ENCODE assay signal across 8 cellular contexts in the genomic region with DNA sequence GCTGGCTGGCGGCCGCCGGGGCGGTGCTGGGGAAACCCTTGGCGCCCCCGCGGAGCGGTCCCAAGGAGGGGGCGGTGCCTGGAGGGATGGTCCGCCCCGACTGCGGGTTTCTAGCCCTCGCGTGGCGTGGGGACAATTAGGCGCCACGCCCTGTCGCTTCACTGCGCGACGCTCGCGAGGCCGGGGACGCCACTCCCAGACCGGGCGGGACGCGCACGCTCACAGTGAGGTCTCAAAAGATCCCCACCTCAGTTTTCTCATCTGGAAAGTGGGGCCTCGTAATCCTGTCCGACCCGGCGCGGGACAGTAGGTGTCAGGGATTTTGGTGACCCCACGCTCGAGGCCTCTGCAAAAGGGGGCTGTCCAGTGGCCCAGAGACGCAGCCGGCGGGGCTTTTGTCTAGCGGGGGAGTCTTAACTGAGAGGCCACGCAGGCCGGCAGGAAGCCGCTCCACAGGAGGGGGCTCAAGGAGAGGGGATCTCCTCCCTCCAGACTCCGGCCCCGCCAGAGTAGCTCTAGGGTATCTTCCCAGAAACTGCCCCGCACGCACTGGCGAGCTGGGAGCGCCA. TPM values are rescaled to one million over a fixed set of nuclear protein-coding genes. Genes with fewer than 3 reads are reported as not detected.
DNase-seq lines count a peak whose midpoint lies in the region; ATAC-seq and TF ChIP-seq lines count a peak whose summit lies in the region.

No MANE protein-coding gene starts in this region.

- under 1% methylated on average over 50 of the region's 50 CpGs for WGBS in liver

- H3K27ac ChIP-seq in cingulate gyrus (ENCODE audit: low read depth, low read length) (peak overlapping the region; percentile 93), liver (ENCODE audit: low read depth in 1 of 2, low read length in 2 of 2) (peak overlapping the region; percentile 92 to 95)

- peak; percentile 36 for DNase-seq in NCI-H1694 treated with DMSO at 0.1 percent for 48 hours (lab: John Stamatoyannopoulos, UW)
- peak; percentile 84 for DNase-seq in activated CD4-positive, alpha-beta T cell treated with anti-CD3 and anti-CD28 coated beads for 1 hour
- DNase-seq in stimulated activated CD4-positive, alpha-beta T cell treated with anti-CD3 and anti-CD28 coated beads, Interleukin-4, amount 100 ng/mL, for 1 hour = peak; percentile 85
- DNase-seq in GOT3 (lab: John Stamatoyannopoulos, UW) = no peak

- H3K36me3 ChIP-seq in liver (ENCODE audit: control insufficient read depth in 4 of 4, insufficient read depth in 3 of 4, low read depth in 1 of 4, low read length in 3 of 4) = peaks cover 0 to 8% (median 4%) of the 10 kb centered on the region in 4 donors

- peak overlapping the region; percentile 38 to 79 (median 76) for H3K4me3 ChIP-seq in liver (ENCODE audit: low read depth in 1 of 3, low read length in 3 of 3)

- TF ChIP-seq POLR2A in GM18505 (IDR thresholded peaks at IDR 0.05; ENCODE audit: borderline replicate concordance, extremely low read depth, insufficient read depth, insufficient read length) = peak; percentile 19

- H3K4me1 ChIP-seq in liver (ENCODE audit: control insufficient read depth in 4 of 4, insufficient read depth in 4 of 4, low read length in 3 of 4) = peaks cover 9 to 34% (median 27%) of the 10 kb centered on the region in 4 donors

- H3K9me3 ChIP-seq in liver (ENCODE audit: control insufficient read depth in 4 of 4, low read length in 3 of 4) = no peaks in the 10 kb centered on the region

- TF ChIP-seq CTCF in liver (IDR thresholded peaks at IDR 0.05; ENCODE audit: low read depth, low read length, missing input control) = no peak

- ATAC-seq in GM18505 (IDR thresholded peaks at IDR 0.05; ENCODE audit: unreplicated experiment) = peak; percentile 50
- ATAC-seq in HG02642 (IDR thresholded peaks at IDR 0.05; ENCODE audit: poor library complexity, unreplicated experiment) = peak; percentile 54

- H3K9ac ChIP-seq in liver (ENCODE audit: low read depth in 1 of 2, low read length in 2 of 2) = peak overlapping the region; percentile 58 to 69

- no peaks in the 10 kb centered on the region for H3K27me3 ChIP-seq in liver (ENCODE audit: control insufficient read depth in 4 of 4, insufficient read depth in 4 of 4, low read length in 3 of 4)

- TF ChIP-seq RAD21 in liver (IDR thresholded peaks at IDR 0.05) = no peak

TF ChIP-seq in liver, 16 proteins besides CTCF, POLR2A, EP300 and RAD21:
- TF ChIP-seq, protein P1, sequence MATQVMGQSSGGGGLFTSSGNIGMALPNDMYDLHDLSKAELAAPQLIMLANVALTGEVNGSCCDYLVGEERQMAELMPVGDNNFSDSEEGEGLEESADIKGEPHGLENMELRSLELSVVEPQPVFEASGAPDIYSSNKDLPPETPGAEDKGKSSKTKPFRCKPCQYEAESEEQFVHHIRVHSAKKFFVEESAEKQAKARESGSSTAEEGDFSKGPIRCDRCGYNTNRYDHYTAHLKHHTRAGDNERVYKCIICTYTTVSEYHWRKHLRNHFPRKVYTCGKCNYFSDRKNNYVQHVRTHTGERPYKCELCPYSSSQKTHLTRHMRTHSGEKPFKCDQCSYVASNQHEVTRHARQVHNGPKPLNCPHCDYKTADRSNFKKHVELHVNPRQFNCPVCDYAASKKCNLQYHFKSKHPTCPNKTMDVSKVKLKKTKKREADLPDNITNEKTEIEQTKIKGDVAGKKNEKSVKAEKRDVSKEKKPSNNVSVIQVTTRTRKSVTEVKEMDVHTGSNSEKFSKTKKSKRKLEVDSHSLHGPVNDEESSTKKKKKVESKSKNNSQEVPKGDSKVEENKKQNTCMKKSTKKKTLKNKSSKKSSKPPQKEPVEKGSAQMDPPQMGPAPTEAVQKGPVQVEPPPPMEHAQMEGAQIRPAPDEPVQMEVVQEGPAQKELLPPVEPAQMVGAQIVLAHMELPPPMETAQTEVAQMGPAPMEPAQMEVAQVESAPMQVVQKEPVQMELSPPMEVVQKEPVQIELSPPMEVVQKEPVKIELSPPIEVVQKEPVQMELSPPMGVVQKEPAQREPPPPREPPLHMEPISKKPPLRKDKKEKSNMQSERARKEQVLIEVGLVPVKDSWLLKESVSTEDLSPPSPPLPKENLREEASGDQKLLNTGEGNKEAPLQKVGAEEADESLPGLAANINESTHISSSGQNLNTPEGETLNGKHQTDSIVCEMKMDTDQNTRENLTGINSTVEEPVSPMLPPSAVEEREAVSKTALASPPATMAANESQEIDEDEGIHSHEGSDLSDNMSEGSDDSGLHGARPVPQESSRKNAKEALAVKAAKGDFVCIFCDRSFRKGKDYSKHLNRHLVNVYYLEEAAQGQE (IDR thresholded peaks at IDR 0.05) = no peak
- TF ChIP-seq RXRA (IDR thresholded peaks at IDR 0.05) (no peak), EGR1 (IDR thresholded peaks at IDR 0.05; ENCODE audit: low read depth in 2 of 2) (peak in 1 of 2 donors; percentile 26), FOXA2 (IDR thresholded peaks at IDR 0.05) (no peak), HNF4A (conservative IDR thresholded peaks at IDR 0.05) (peak in 1 of 2 donors; percentile 14)

RNA-seq across cellular contexts. Expression of a gene that starts 0.8 kb away (rescaled TPM):
- 10 to 100 TPM; 35.1 to 66.8 TPM for total RNA-seq in liver
- 10 to 100 TPM; 20.1 to 21.8 TPM for polyA plus RNA-seq in liver
